ENCODE assay signal across 12 cellular contexts in genomic region chr6:11211235-11211634, GRCh38. TPM values are rescaled to one million over a fixed set of nuclear protein-coding genes. Genes with fewer than 3 reads are reported as not detected.
DNase-seq lines count a peak whose midpoint lies in the region; ATAC-seq and TF ChIP-seq lines count a peak whose summit lies in the region.
"Had no signal": no experiment of that assay in that cellular context is flagged by ENCODE, and none has a peak within 500 bp of the region (broad histone marks: within the 10 kb centered on the region; RNA-seq: fewer than 3 reads in every experiment).

No MANE protein-coding gene starts in this region.

- no peak for TF ChIP-seq EP300 in stomach (IDR thresholded peaks at IDR 0.05)

- peak; percentile 46 for ATAC-seq in CD8-positive, alpha-beta T cell
- no peak for ATAC-seq in left lung

- no peaks in the 10 kb centered on the region for H3K27me3 ChIP-seq in CD8-positive, alpha-beta T cell (ENCODE audit: insufficient read depth, low read length)
- H3K27me3 ChIP-seq in PC-9 (ENCODE audit: insufficient read depth, low read depth) = no peaks in the 10 kb centered on the region
- no peaks in the 10 kb centered on the region for H3K27me3 ChIP-seq in left lung
- no peaks in the 10 kb centered on the region for H3K27me3 ChIP-seq in stomach

- BruUV-seq in PC-9 (replicated peaks; lab: Mats Ljungman, UMichigan) = no TSS peak

- CTCF ChIA-PET in CD8-positive, alpha-beta T cell (lab: Charles Lee) = no interaction called here
- CTCF ChIA-PET in PC-9 (lab: Charles Lee) = no interaction called here

- no peak overlapping the region for H2AFZ ChIP-seq in PC-9

- no peak for TF ChIP-seq POLR2A in stomach (IDR thresholded peaks at IDR 0.05)

- 83 to 92% (median 86%) methylated on average over 3 of the region's 3 CpGs for WGBS in stomach, 5 donors

- no peaks in the 10 kb centered on the region for H3K9me2 ChIP-seq in PC-9 (ENCODE audit: insufficient read depth)

- no peaks in the 10 kb centered on the region for H3K27me3 Mint-ChIP-seq in CD8-positive, alpha-beta T cell (ENCODE audit: low read depth)

- TF ChIP-seq CTCF in CD8-positive, alpha-beta T cell (IDR thresholded peaks at IDR 0.05) = no peak
- TF ChIP-seq CTCF in PC-9 (conservative IDR thresholded peaks at IDR 0.05) (no peak), left lung (IDR thresholded peaks at IDR 0.05) (no peak), stomach (IDR thresholded peaks at IDR 0.05) (no peak)

- H3K9me3 ChIP-seq in CD8-positive, alpha-beta T cell (ENCODE audit: low read length) = no peaks in the 10 kb centered on the region
- H3K9me3 ChIP-seq in PC-9 (ENCODE audit: insufficient read depth, low read depth) (no peaks in the 10 kb centered on the region), left lung (no peaks in the 10 kb centered on the region), stomach (no peaks in the 10 kb centered on the region)

- no peaks in the 10 kb centered on the region for H3K9me3 Mint-ChIP-seq in CD8-positive, alpha-beta T cell

- H3K4me1 Mint-ChIP-seq in CD8-positive, alpha-beta T cell (ENCODE audit: low read depth) = peaks cover 40% of the 10 kb centered on the region

- H3K4me2 ChIP-seq in PC-9 = no peak overlapping the region

- H3K4me3 Mint-ChIP-seq in CD8-positive, alpha-beta T cell = no peak overlapping the region

- POLR2A ChIA-PET in CD8-positive, alpha-beta T cell (lab: Charles Lee) = interaction anchor here (0.6 kb wide), 1 partner anchor 274 kb away, joined by 5 read pairs; no protein-coding TSS in a partner anchor
- POLR2A ChIA-PET in PC-9 (lab: Charles Lee; ENCODE audit: unreplicated experiment) = interaction anchor here (0.7 kb wide), 1 partner anchor 21 kb away, joined by 6 read pairs; the partner anchor contains the start of gene NEDD9

- H3K27ac ChIP-seq in CD8-positive, alpha-beta T cell (ENCODE audit: low read depth, low read length) = no peak overlapping the region
- H3K27ac ChIP-seq in PC-9 = peak overlapping the region; percentile 81; the same call in 1 of the 2 replicates
- peak overlapping the region; percentile 0 to 76 for H3K27ac ChIP-seq in left lung
- peak overlapping the region in 3 of 5 donors; percentile 19 to 54 (median 22) for H3K27ac ChIP-seq in stomach

- no peak for DNase-seq in CD8-positive, alpha-beta T cell
- DNase-seq in PC-9 (no peak), left lung (no peak), stomach (no peak), foreskin melanocyte (no peak), DMS79 (lab: John Stamatoyannopoulos, UW) (no peak), kidney glomerular epithelial cell (lab: John Stamatoyannopoulos, UW) (no peak)
- DNase-seq: erythroblast; NCI-H1417 treated with DMSO at 0.1 percent for 48 hours; NCI-H446 treated with DMSO at 0.1 percent for 48 hours; stimulated activated naive CD4-positive, alpha-beta T cell treated with Interleukin-2 at 50 U/mL for 16 hours; T-helper 2 cell had no signal

- peaks cover 6% of the 10 kb centered on the region for H3K36me3 ChIP-seq in CD8-positive, alpha-beta T cell (ENCODE audit: insufficient read depth, low read length)
- peaks cover 8% of the 10 kb centered on the region; the same call in 1 of the 2 replicates for H3K36me3 ChIP-seq in PC-9 (ENCODE audit: low read depth)
- peaks cover 7 to 55% of the 10 kb centered on the region in 2 donors for H3K36me3 ChIP-seq in left lung
- H3K36me3 ChIP-seq in stomach = peaks cover 0 to 44% (median 18%) of the 10 kb centered on the region in 4 donors

- H4K20me1 ChIP-seq in PC-9 (ENCODE audit: insufficient read depth) = no peaks in the 10 kb centered on the region

- peaks cover 37% of the 10 kb centered on the region for H3F3A ChIP-seq in PC-9 (ENCODE audit: insufficient read depth, low read depth)

- peaks cover 53% of the 10 kb centered on the region for H3K79me2 ChIP-seq in PC-9 (ENCODE audit: low read depth)

- H3K27ac Mint-ChIP-seq in CD8-positive, alpha-beta T cell = peak overlapping the region; percentile 25

- peaks cover 15% of the 10 kb centered on the region for H3K4me1 ChIP-seq in CD8-positive, alpha-beta T cell (ENCODE audit: insufficient read depth, low read length)
- H3K4me1 ChIP-seq in PC-9 (replicated peaks; ENCODE audit: insufficient read depth) (peaks cover 45% of the 10 kb centered on the region), left lung (peaks cover 61 to 99% of the 10 kb centered on the region in 2 donors), stomach (peaks cover 48 to 84% (median 65%) of the 10 kb centered on the region in 4 donors)

- intact Hi-C loops in CD8-positive, alpha-beta T cell (cut with DNase I, micrococcal nuclease) = no loop called here
- intact Hi-C loops in PC-9 (cut with micrococcal nuclease; ENCODE audit: unreplicated experiment) (no loop called here), left lung (cut with DNase I) (no loop called here), stomach (cut with DNase I; ENCODE audit: low total_unique reads) (no loop called here)

- H3K36me3 Mint-ChIP-seq in CD8-positive, alpha-beta T cell = peaks cover 74% of the 10 kb centered on the region

- no peak overlapping the region for H3K4me3 ChIP-seq in CD8-positive, alpha-beta T cell (ENCODE audit: low read depth, low read length)
- H3K4me3 ChIP-seq in PC-9 = no peak overlapping the region
- H3K4me3 ChIP-seq in left lung = no peak overlapping the region
- H3K4me3 ChIP-seq in stomach = no peak overlapping the region

RNA-seq across cellular contexts. Expression of gene NEDD9, which starts 21.2 kb away (rescaled TPM):
- total RNA-seq in CD8-positive, alpha-beta T cell = 10 to 100 TPM; 41.2 to 44.2 TPM
- total RNA-seq in PC-9 (2021) (35.8 and 57.5 TPM in 2 replicates), left lung (100 to 1,000 TPM; 101 to 193 TPM), stomach (10 to 100 TPM; 11.3 to 97.9 (median 48.2) TPM)
- polyA plus RNA-seq in stomach = 10 to 100 TPM in 1 of 3 donors, 1 to 10 TPM in 2; 4.2 to 19.6 (median 9.2) TPM
